ENCODE assay signal across 1 cellular context in the genomic region with DNA sequence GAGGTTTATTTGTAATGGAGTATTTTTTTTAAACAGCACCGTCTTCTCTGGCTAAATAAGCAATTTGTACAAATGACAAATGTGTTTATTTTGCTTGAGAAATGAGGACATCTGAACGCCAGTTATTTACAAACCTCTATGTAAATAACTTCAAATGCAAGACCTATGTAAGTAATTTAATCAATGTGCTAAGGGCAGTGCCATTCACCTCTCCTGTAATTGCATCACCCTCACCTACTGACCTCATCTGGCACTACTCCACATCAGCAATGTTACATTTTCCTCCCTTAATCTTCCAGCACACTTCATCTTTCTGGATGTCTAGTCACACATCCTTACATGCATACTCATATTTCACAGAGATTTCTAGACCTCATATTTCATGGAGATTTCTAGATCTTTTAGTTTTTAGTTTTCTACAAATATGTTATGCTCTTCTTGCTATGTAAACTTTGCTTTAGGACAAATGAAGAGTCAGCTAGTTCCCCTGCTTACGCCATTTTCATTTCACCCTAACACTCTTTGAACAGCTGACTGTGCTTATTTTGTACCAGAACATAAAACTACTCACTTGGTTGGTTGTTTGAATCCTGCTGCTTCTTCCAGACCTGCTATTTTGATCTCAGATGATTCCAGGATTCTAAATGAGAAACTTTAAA.
TF ChIP-seq lines count a peak whose summit lies in the region.

No MANE protein-coding gene starts in this region.

TF ChIP-seq in K562, 482 proteins besides CTCF, POLR2A, EP300 and RAD21:
- 0 out of 2 replicates have a peak, but pooled peaks have one; percentile 11 for TF ChIP-seq ZNF316 (IDR thresholded peaks at IDR 0.05)
- TF ChIP-seq ZNF384 (IDR thresholded peaks at IDR 0.05; ENCODE audit: low read depth, low read length), result no peak
